ENCODE assay signal across 10 cellular contexts in the genomic region with DNA sequence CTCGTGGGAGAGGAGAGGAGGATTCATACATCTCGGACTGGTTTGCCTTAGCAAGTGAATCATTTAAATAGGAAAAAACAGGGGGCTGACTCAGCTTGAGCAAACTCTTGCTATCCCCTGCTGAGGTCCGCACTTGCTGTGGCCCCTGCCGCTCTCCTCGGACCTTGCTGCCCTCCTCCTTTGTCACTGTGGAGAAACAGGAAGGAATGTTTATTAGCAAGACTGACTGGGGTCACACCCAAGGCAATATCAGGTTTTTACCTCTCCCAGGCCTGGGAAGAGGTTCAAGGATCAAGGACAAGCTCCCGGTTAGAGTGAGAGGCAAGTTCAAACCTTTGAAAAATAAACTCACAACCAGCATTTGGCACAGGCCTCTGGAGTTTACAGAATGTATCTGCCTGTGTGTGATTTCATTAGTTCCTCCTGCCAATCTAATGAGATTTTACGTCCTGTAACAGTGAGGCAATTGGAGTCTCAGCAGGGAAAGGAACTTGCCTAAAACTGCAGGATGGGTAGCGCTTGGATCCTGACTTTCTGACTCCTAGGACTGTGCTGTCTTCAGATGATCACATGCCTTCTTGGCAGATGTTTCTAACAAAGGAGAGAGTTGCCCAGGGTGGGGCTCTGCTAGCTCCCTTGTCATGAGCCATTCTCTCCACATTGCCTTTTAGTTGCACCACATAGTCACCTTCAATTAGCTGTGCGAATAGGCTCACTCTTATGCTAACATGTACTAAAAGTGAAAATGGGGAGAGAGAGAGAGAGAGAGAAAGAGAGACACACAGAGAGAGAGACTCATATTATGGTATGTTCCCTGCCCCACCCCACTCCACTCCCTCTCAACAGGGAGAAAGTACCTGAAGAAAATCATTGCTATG.
DNase-seq lines count a peak whose midpoint lies in the region; ATAC-seq and TF ChIP-seq lines count a peak whose summit lies in the region.
"Had no signal": no experiment of that assay in that cellular context is flagged by ENCODE, and none has a peak within 500 bp of the region (broad histone marks: within the 10 kb centered on the region; RNA-seq: fewer than 3 reads in every experiment).

No MANE protein-coding gene starts in this region.

- H2AK5ac ChIP-seq in H9 (ENCODE audit: insufficient read length, low read length): no peak overlapping the region

- H3K4ac ChIP-seq in H9 (ENCODE audit: low read depth, low read length): no peak overlapping the region

- H3K27ac ChIP-seq in H9 (ENCODE audit: insufficient read length, low read depth, low read length) (no peak overlapping the region), hepatocyte (peak overlapping the region; percentile 66)

- H3K23ac ChIP-seq in H9 (ENCODE audit: insufficient read length, low read depth, low read length): no peak overlapping the region

- H3K9me3 ChIP-seq in H9 (ENCODE audit: control insufficient read depth, low read depth, low read length): no peaks in the 10 kb centered on the region
- H3K9me3 ChIP-seq in T-helper 17 cell (ENCODE audit: control insufficient read depth, low read length, poor library complexity, severe bottlenecking): no peaks in the 10 kb centered on the region
- no peaks in the 10 kb centered on the region for H3K9me3 ChIP-seq in hepatocyte (ENCODE audit: low read depth)

- no peaks in the 10 kb centered on the region for H3K79me1 ChIP-seq in H9 (ENCODE audit: insufficient read depth, low read depth, low read length, poor library complexity, severe bottlenecking)

- peaks cover 0 to under 1% of the 10 kb centered on the region in 2 experiments; a peak in 1 of 5 replicates for H3K9me3 Mint-ChIP-seq in H9
- H3K9me3 Mint-ChIP-seq in progenitor cell of endocrine pancreas (ENCODE audit: low read depth): peaks cover 12% of the 10 kb centered on the region
- H3K9me3 Mint-ChIP-seq: activated T-cell treated with anti-CD3 and anti-CD28 coated beads, Interleukin-2, amount 50 U/mL, for 4 hours had no signal

- H3K9me2 ChIP-seq in hepatocyte (replicated peaks; ENCODE audit: insufficient read depth): no peaks in the 10 kb centered on the region

- H2BK5ac ChIP-seq in H9 (ENCODE audit: insufficient read length, low read length): no peak overlapping the region

- no peak overlapping the region for H3K18ac ChIP-seq in H9 (ENCODE audit: insufficient read length, low read depth, low read length)

- H3K27ac Mint-ChIP-seq in H9: no peak overlapping the region; a peak in 2 of 7 replicates
- no peak overlapping the region for H3K27ac Mint-ChIP-seq in T-helper 17 cell
- H3K27ac Mint-ChIP-seq in progenitor cell of endocrine pancreas: peak overlapping the region; percentile 61

- no peak overlapping the region for H3K4me3 ChIP-seq in hepatocyte

- H3K14ac ChIP-seq in H9 (ENCODE audit: insufficient read depth, low read length): 0 out of 2 replicates have a peak overlapping the region, but pooled peaks have one; percentile 18

- H3K4me3 Mint-ChIP-seq in H9: peak overlapping the region in 1 of 2 experiments; percentile 20; a peak in 2 of 5 replicates
- H3K4me3 Mint-ChIP-seq in T-helper 17 cell: peak overlapping the region; percentile 9
- no peak overlapping the region for H3K4me3 Mint-ChIP-seq in progenitor cell of endocrine pancreas (ENCODE audit: low read depth)
- H3K4me3 Mint-ChIP-seq: activated T-cell treated with anti-CD3 and anti-CD28 coated beads, Interleukin-2, amount 50 U/mL, for 4 hours had no signal

- no peak overlapping the region for H4K91ac ChIP-seq in H9 (ENCODE audit: insufficient read length, low read depth, low read length)

- no peaks in the 10 kb centered on the region for H3K23me2 ChIP-seq in H9 (ENCODE audit: insufficient read length, low read depth, low read length, poor library complexity, severe bottlenecking)

- peak overlapping the region; percentile 0 for H3K4me2 ChIP-seq in H9 (ENCODE audit: insufficient read depth, insufficient read length, low read length)
- peak overlapping the region; percentile 21 for H3K4me2 ChIP-seq in hepatocyte

- H4K20me1 ChIP-seq in H9 (ENCODE audit: control insufficient read depth, insufficient read depth, insufficient read length) (no peaks in the 10 kb centered on the region), hepatocyte (ENCODE audit: insufficient read depth, poor library complexity, severe bottlenecking) (no peaks in the 10 kb centered on the region)

- no peak overlapping the region for H3K9ac ChIP-seq in H9 (ENCODE audit: extremely low read depth, insufficient read length, low read length)

- H3K27me3 Mint-ChIP-seq in H9 (ENCODE audit: low read depth) (no peaks in the 10 kb centered on the region; the same call in 1 of the 2 replicates), T-helper 17 cell (peaks cover 9% of the 10 kb centered on the region), progenitor cell of endocrine pancreas (peaks cover 3% of the 10 kb centered on the region)

- H2BK20ac ChIP-seq in H9 (ENCODE audit: low read depth, low read length, poor library complexity, severe bottlenecking): no peak overlapping the region

- H3K27me3 ChIP-seq in H9 (ENCODE audit: insufficient read depth, low read length) (no peaks in the 10 kb centered on the region), hepatocyte (no peaks in the 10 kb centered on the region)

- H3K4me1 ChIP-seq in H9 (ENCODE audit: insufficient read depth, low read length) (peaks cover 2% of the 10 kb centered on the region; the same call in 1 of the 2 replicates), hepatocyte (ENCODE audit: insufficient read depth) (peaks cover 19% of the 10 kb centered on the region)

- DNase-seq in H9 (peak; percentile 55), T-helper 17 cell (no peak), hepatocyte (ENCODE audit: low spot score) (peak; percentile 40), progenitor cell of endocrine pancreas (ENCODE audit: low spot score, unreplicated experiment) (no peak), T-helper 9 cell (no peak), NCI-H774 (lab: John Stamatoyannopoulos, UW) (no peak)
- DNase-seq: activated T-cell treated with anti-CD3 and anti-CD28 coated beads, Interleukin-2, amount 50 U/mL, for 4 hours; NCI-H1105 treated with DMSO at 0.1 percent for 48 hours had no signal

- no peak overlapping the region for H2BK15ac ChIP-seq in H9 (ENCODE audit: low read depth, low read length)

- no peaks in the 10 kb centered on the region for H3K36me3 Mint-ChIP-seq in H9 (ENCODE audit: insufficient read depth in 1 of 3, low read depth in 3 of 3)
- no peaks in the 10 kb centered on the region for H3K36me3 Mint-ChIP-seq in T-helper 17 cell (ENCODE audit: low read depth)
- H3K36me3 Mint-ChIP-seq in progenitor cell of endocrine pancreas (ENCODE audit: insufficient read depth): no peaks in the 10 kb centered on the region

- no peak overlapping the region for H4K8ac ChIP-seq in H9 (replicated peaks; ENCODE audit: insufficient read length, low read depth, low read length)

- H4K5ac ChIP-seq in H9 (ENCODE audit: insufficient read length, low read depth, low read length): no peak overlapping the region

- no peak for TF ChIP-seq CTCF in H9 (conservative IDR thresholded peaks at IDR 0.05)
- TF ChIP-seq CTCF in hepatocyte (IDR thresholded peaks at IDR 0.05; ENCODE audit: poor library complexity): no peak
- no peak for TF ChIP-seq CTCF in progenitor cell of endocrine pancreas (IDR thresholded peaks at IDR 0.05; ENCODE audit: unreplicated experiment)

- no peak overlapping the region for H2BK120ac ChIP-seq in H9 (ENCODE audit: low read depth, low read length, poor library complexity, severe bottlenecking)

- H2AFZ ChIP-seq in H9 (ENCODE audit: low read length) (peak overlapping the region; percentile 35), hepatocyte (no peak overlapping the region)

- no peak overlapping the region for H3K56ac ChIP-seq in H9 (ENCODE audit: insufficient read length, low read depth, low read length)

- no peak overlapping the region for H2BK12ac ChIP-seq in H9 (ENCODE audit: insufficient read length, low read depth, low read length)

- H3K4me1 Mint-ChIP-seq in H9 (peaks cover 15 to 19% of the 10 kb centered on the region in 2 experiments), T-helper 17 cell (peaks cover 15% of the 10 kb centered on the region), progenitor cell of endocrine pancreas (ENCODE audit: low read depth) (peaks cover 21% of the 10 kb centered on the region)

- H3T11ph ChIP-seq in H9 (ENCODE audit: low read length): no peak overlapping the region

- H3K79me2 ChIP-seq in H9 (ENCODE audit: insufficient read depth, low read length) (no peaks in the 10 kb centered on the region), hepatocyte (no peaks in the 10 kb centered on the region)

- no peaks in the 10 kb centered on the region for H3K36me3 ChIP-seq in hepatocyte (replicated peaks; ENCODE audit: insufficient read depth, low read depth)

- no CpG with 5 or more reads among the region's 9 CpGs for WGBS in H9 (ENCODE audit: extremely low coverage, insufficient read length, low lambda C conversion rate)
- WGBS in hepatocyte (ENCODE audit: low lambda C conversion rate, missing lambda C conversion rate): 41% methylated on average over 9 of the region's 9 CpGs

- ATAC-seq in T-helper 17 cell (no peak), GM18498 (IDR thresholded peaks at IDR 0.05; ENCODE audit: unreplicated experiment) (no peak), HG02852 (IDR thresholded peaks at IDR 0.05; ENCODE audit: unreplicated experiment) (no peak)

Comparison
In these comparisons a context has a peak if more than half of its experiments do, and no peak if none do; other contexts are left out.
1. DNase-seq: peak in H9 (single experiment) and hepatocyte (single experiment); none in T-helper 17 cell (0 of 3), progenitor cell of endocrine pancreas (single experiment), T-helper 9 cell (single experiment) and NCI-H774 (single experiment).